1 cellular context compared by ENCODE assay signal in the genomic region with DNA sequence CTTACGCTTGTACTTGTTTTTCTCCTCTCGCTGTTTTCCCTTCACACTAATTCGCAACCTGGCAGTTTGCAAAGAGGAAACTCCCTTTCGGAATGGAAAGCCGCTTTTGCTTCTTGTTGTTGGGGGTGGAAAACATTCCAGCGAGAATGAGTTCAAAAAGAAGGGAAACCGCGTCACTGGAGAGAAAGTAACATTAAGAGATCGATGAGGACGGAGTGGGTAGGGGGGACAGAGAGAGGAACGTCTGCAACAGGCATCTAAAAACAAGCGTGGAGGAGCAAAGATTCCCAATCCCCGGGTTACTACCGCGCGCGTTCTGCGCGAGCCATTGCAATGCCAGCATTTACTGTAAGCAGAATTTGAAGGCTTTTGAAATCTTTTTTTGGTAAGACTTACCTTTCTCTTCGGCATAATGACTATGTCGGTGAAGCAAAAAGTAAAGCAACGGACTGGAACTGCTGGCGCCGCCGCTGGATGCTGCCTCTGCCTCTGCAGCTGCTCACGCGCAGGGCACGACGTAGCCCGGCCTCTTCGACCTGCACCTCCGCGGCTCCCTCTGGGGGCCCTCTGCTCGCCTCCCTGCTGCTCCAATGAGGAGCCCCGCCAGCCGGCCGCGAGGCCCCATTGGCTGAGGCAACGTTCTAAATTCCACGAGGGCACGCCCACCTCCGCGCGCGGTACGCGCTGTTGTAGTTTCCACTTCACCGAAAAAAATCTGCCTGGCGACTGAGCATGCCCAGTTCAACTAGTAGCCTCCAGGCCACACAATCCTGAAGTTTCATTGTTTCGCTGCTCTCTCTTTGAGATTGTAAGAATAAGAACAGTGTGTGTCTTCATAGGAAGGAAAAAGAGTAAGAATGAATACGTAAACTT.
A peak's percentile ranks its signal among the peaks of the same experiment; 100 is the strongest.
TF ChIP-seq lines count a peak whose summit lies in the region.

Gene HMGN3, minus strand, starts transcription at position 533 of the 873 bp plus-strand sequence.

TF ChIP-seq in K562, 482 proteins besides CTCF, POLR2A, EP300 and RAD21 (continued from another document and continues in another):
- TF ChIP-seq, protein P1, sequence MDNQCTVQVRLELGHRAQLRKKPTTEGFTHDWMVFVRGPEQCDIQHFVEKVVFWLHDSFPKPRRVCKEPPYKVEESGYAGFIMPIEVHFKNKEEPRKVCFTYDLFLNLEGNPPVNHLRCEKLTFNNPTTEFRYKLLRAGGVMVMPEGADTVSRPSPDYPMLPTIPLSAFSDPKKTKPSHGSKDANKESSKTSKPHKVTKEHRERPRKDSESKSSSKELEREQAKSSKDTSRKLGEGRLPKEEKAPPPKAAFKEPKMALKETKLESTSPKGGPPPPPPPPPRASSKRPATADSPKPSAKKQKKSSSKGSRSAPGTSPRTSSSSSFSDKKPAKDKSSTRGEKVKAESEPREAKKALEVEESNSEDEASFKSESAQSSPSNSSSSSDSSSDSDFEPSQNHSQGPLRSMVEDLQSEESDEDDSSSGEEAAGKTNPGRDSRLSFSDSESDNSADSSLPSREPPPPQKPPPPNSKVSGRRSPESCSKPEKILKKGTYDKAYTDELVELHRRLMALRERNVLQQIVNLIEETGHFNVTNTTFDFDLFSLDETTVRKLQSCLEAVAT (IDR thresholded peaks at IDR 0.05): 0 out of 4 replicates have a peak, but pooled peaks of 1 of the 2 experiments have one; percentile 39
- TF ChIP-seq GABPA (tag; conservative IDR thresholded peaks at IDR 0.05; ENCODE audit: low read depth): no peak
- TF ChIP-seq, protein P2, sequence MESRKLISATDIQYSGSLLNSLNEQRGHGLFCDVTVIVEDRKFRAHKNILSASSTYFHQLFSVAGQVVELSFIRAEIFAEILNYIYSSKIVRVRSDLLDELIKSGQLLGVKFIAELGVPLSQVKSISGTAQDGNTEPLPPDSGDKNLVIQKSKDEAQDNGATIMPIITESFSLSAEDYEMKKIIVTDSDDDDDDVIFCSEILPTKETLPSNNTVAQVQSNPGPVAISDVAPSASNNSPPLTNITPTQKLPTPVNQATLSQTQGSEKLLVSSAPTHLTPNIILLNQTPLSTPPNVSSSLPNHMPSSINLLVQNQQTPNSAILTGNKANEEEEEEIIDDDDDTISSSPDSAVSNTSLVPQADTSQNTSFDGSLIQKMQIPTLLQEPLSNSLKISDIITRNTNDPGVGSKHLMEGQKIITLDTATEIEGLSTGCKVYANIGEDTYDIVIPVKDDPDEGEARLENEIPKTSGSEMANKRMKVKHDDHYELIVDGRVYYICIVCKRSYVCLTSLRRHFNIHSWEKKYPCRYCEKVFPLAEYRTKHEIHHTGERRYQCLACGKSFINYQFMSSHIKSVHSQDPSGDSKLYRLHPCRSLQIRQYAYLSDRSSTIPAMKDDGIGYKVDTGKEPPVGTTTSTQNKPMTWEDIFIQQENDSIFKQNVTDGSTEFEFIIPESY (CRISPR knock-in tag; IDR thresholded peaks at IDR 0.05): peak; percentile 48; the same call in 1 of the 2 replicates
- TF ChIP-seq UBTF (IDR thresholded peaks at IDR 0.05; ENCODE audit: borderline replicate concordance in 1 of 2, low read depth in 2 of 2, low read length in 2 of 2): 0 out of 4 replicates have a peak, but pooled peaks of 1 of the 2 experiments have one; percentile 16
- TF ChIP-seq TBL1XR1 (IDR thresholded peaks at IDR 0.05; ENCODE audit: low read length in 2 of 2): no peak
- TF ChIP-seq TFAP4 (CRISPR knock-in tag; IDR thresholded peaks at IDR 0.05; ENCODE audit: borderline replicate concordance): peak; percentile 80; the same call in 1 of the 2 replicates
- TF ChIP-seq NFRKB (IDR thresholded peaks at IDR 0.05; ENCODE audit: low read depth): peak; percentile 83
- no peak for TF ChIP-seq CHD1 (IDR thresholded peaks at IDR 0.05; ENCODE audit: low read length)
- TF ChIP-seq ZNF717 (CRISPR knock-in tag; IDR thresholded peaks at IDR 0.05): no peak
- TF ChIP-seq NEUROD1 (IDR thresholded peaks at IDR 0.05; ENCODE audit: borderline replicate concordance, low read depth, low read length, partially characterized antibody): no peak
- TF ChIP-seq KDM5B (IDR thresholded peaks at IDR 0.05; ENCODE audit: insufficient replicate concordance, low read depth, low read length): peak; percentile 70
- peak; percentile 39 for TF ChIP-seq RBBP5 (IDR thresholded peaks at IDR 0.05; ENCODE audit: borderline replicate concordance, insufficient read depth, low read length, poor library complexity, severe bottlenecking)
- TF ChIP-seq POLR3G (IDR thresholded peaks at IDR 0.05; ENCODE audit: extremely low read depth, insufficient read length, insufficient replicate concordance): no peak
- TF ChIP-seq ZNF133 (CRISPR knock-in tag; IDR thresholded peaks at IDR 0.05): no peak
- no peak for TF ChIP-seq HES1 (IDR thresholded peaks at IDR 0.05; ENCODE audit: low read depth)
- no peak for TF ChIP-seq XRCC5 (IDR thresholded peaks at IDR 0.05; ENCODE audit: low read depth, low read length)
- TF ChIP-seq POLR2B (IDR thresholded peaks at IDR 0.05; ENCODE audit: low read depth, partially characterized antibody): peak; percentile 20
- TF ChIP-seq SLC30A9 (CRISPR knock-in tag; IDR thresholded peaks at IDR 0.05): no peak
- TF ChIP-seq, protein P3, sequence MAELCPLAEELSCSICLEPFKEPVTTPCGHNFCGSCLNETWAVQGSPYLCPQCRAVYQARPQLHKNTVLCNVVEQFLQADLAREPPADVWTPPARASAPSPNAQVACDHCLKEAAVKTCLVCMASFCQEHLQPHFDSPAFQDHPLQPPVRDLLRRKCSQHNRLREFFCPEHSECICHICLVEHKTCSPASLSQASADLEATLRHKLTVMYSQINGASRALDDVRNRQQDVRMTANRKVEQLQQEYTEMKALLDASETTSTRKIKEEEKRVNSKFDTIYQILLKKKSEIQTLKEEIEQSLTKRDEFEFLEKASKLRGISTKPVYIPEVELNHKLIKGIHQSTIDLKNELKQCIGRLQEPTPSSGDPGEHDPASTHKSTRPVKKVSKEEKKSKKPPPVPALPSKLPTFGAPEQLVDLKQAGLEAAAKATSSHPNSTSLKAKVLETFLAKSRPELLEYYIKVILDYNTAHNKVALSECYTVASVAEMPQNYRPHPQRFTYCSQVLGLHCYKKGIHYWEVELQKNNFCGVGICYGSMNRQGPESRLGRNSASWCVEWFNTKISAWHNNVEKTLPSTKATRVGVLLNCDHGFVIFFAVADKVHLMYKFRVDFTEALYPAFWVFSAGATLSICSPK (IDR thresholded peaks at IDR 0.05; ENCODE audit: borderline replicate concordance): no peak
- TF ChIP-seq MGA (IDR thresholded peaks at IDR 0.05): peak; percentile 98
- TF ChIP-seq PML (IDR thresholded peaks at IDR 0.05; ENCODE audit: low read length): 0 out of 2 replicates have a peak, but pooled peaks have one; percentile 48
- TF ChIP-seq RBM25 (IDR thresholded peaks at IDR 0.05; ENCODE audit: low read depth, low read length, severe bottlenecking): peak; percentile 75
- TF ChIP-seq, protein P4, sequence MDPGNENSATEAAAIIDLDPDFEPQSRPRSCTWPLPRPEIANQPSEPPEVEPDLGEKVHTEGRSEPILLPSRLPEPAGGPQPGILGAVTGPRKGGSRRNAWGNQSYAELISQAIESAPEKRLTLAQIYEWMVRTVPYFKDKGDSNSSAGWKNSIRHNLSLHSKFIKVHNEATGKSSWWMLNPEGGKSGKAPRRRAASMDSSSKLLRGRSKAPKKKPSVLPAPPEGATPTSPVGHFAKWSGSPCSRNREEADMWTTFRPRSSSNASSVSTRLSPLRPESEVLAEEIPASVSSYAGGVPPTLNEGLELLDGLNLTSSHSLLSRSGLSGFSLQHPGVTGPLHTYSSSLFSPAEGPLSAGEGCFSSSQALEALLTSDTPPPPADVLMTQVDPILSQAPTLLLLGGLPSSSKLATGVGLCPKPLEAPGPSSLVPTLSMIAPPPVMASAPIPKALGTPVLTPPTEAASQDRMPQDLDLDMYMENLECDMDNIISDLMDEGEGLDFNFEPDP (CRISPR knock-in tag; IDR thresholded peaks at IDR 0.05): no peak
- peak; percentile 67 for TF ChIP-seq CREM (IDR thresholded peaks at IDR 0.05; ENCODE audit: low read depth)
- no peak for TF ChIP-seq MYC (IDR thresholded peaks at IDR 0.05; ENCODE audit: low read depth, low read length)
- TF ChIP-seq MYC (CRISPR knock-in tag; IDR thresholded peaks at IDR 0.05; ENCODE audit: borderline replicate concordance, low read depth): no peak
